In genomic region chr5:72030237-72030636, GRCh38 we compare ENCODE assay signal across 36 cellular contexts.
"Had no signal": no experiment of that assay in that cellular context is flagged by ENCODE, and none has a peak within 500 bp of the region (broad histone marks: within the 10 kb centered on the region; RNA-seq: fewer than 3 reads in every experiment).

No MANE protein-coding gene starts in this region.

- H3K4me3 ChIP-seq: MG63 had no signal

- H3K36me3 ChIP-seq: MG63 had no signal

- DNase-seq: Karpas-422, Kasumi-1, MG63, MM.1S, MV-4-11, NCI-H1048, NCI-H1092, NCI-H1092 treated with DMSO at 0.1 percent for 48 hours, NCI-H1105, NCI-H1105 treated with DMSO at 0.1 percent for 48 hours, NCI-H1417, NCI-H1417 treated with DMSO at 0.1 percent for 48 hours, NCI-H1436, NCI-H1436 treated with DMSO at 0.1 percent for 48 hours, NCI-H146, NCI-H1694 treated with DMSO at 0.1 percent for 48 hours, NCI-H187, NCI-H187 treated with DMSO at 0.1 percent for 48 hours, NCI-H1930, NCI-H2029, NCI-H2029 treated with DMSO at 0.1 percent for 48 hours, NCI-H2081, NCI-H2081 treated with DMSO at 0.1 percent for 48 hours, NCI-H2107, NCI-H2171, NCI-H2171 treated with DMSO at 0.1 percent for 48 hours, NCI-H2227 treated with DMSO at 0.1 percent for 48 hours, NCI-H226, NCI-H345, NCI-H446, NCI-H446 treated with DMSO at 0.1 percent for 48 hours, NCI-H510A, NCI-H510A treated with DMSO at 0.1 percent for 48 hours, NCI-H524, NCI-H524 treated with DMSO at 0.1 percent for 48 hours, NCI-H526 had no signal
